Comparison of ENCODE assay signal across 16 cellular contexts in the genomic region with DNA sequence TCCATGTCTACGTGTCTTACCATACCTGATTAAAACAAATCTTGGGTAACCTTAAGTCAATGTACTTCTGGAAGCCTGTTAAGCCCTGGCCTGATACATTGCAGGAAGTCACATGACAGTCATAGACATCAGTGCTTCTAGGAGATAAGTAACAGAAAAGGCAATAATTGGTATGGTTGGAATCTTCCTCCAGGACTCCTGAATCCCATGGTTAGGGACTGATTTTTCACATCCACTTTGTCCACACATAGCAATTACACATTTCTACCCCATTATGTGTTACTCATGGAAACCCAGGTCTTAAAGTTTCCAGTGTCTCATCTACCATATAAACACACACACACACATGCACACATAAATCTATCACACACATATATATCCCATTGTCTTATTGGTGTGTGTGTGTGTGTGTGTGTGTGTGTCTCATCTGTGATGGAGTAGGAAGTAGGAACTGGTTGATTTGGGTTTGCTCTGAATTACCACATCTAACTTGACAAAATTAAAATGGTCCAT.
DNase-seq lines count a peak whose midpoint lies in the region; ATAC-seq and TF ChIP-seq lines count a peak whose summit lies in the region.
"Had no signal": no experiment of that assay in that cellular context is flagged by ENCODE, and none has a peak within 500 bp of the region (broad histone marks: within the 10 kb centered on the region; RNA-seq: fewer than 3 reads in every experiment).

No MANE protein-coding gene starts in this region.

- no peaks in the 10 kb centered on the region for H3K27me3 ChIP-seq in heart right ventricle
- H3K27me3 ChIP-seq: brain microvascular endothelial cell, colonic mucosa, testis had no signal

- DNase-seq in activated T-cell treated with anti-CD3 and anti-CD28 coated beads, Interleukin-2, amount 50 U/mL, for 72 hours, result no peak
- DNase-seq in activated T-cell treated with anti-CD3 and anti-CD28 coated beads for 4 hours, result no peak
- no peak for DNase-seq in stimulated activated naive CD8-positive, alpha-beta T cell treated with anti-CD3 and anti-CD28 coated beads, Interleukin-15, Interleukin-2, amounts not matched to agents 100 U/mL and 50 U/mL, for 24 hours
- no peak for DNase-seq in heart right ventricle
- DNase-seq in left lobe of liver (ENCODE audit: low spot score), result no peak
- DNase-seq: brain microvascular endothelial cell, colonic mucosa, KG1, left ventricle myocardium superior, NCI-H187 treated with DMSO at 0.1 percent for 48 hours, NCI-H345, testis had no signal

- no peak for TF ChIP-seq CTCF in heart right ventricle (IDR thresholded peaks at IDR 0.05)

- no peak overlapping the region for H3K4me3 ChIP-seq in heart right ventricle
- H3K4me3 ChIP-seq: colonic mucosa, testis had no signal

- no peaks in the 10 kb centered on the region for H3K27me3 Mint-ChIP-seq in activated T-cell treated with anti-CD3 and anti-CD28 coated beads, Interleukin-2, amount 50 U/mL, for 72 hours (ENCODE audit: low read depth)
- peaks cover 11% of the 10 kb centered on the region for H3K27me3 Mint-ChIP-seq in T-helper 1 cell treated with Interleukin-12 subunit alpha and Interleukin-12 subunit beta and Interleukin-4 antibody, amounts not matched to agents 30 μg/mL and 1 μg/mL, for 36 hours (ENCODE audit: low read depth)
- H3K27me3 Mint-ChIP-seq in activated naive CD8-positive, alpha-beta T cell, result no peaks in the 10 kb centered on the region

- peak overlapping the region; percentile 74 for H3K4me3 Mint-ChIP-seq in activated T-cell treated with anti-CD3 and anti-CD28 coated beads, Interleukin-2, amount 50 U/mL, for 72 hours
- peak overlapping the region; percentile 78 for H3K4me3 Mint-ChIP-seq in T-helper 1 cell treated with Interleukin-12 subunit alpha and Interleukin-12 subunit beta and Interleukin-4 antibody, amounts not matched to agents 30 μg/mL and 1 μg/mL, for 36 hours
- H3K4me3 Mint-ChIP-seq in activated naive CD8-positive, alpha-beta T cell, result peak overlapping the region; percentile 58
- H3K4me3 Mint-ChIP-seq: CD14-positive monocyte had no signal

- peaks cover 40% of the 10 kb centered on the region for H3K4me1 Mint-ChIP-seq in activated T-cell treated with anti-CD3 and anti-CD28 coated beads, Interleukin-2, amount 50 U/mL, for 72 hours (ENCODE audit: low read depth)
- peaks cover 52% of the 10 kb centered on the region for H3K4me1 Mint-ChIP-seq in T-helper 1 cell treated with Interleukin-12 subunit alpha and Interleukin-12 subunit beta and Interleukin-4 antibody, amounts not matched to agents 30 μg/mL and 1 μg/mL, for 36 hours (ENCODE audit: low read depth)
- peaks cover 48% of the 10 kb centered on the region for H3K4me1 Mint-ChIP-seq in activated naive CD8-positive, alpha-beta T cell (ENCODE audit: low read depth)

- H3K4me1 ChIP-seq in heart right ventricle, result no peaks in the 10 kb centered on the region
- H3K4me1 ChIP-seq: colonic mucosa, testis had no signal

- ATAC-seq in activated T-cell treated with anti-CD3 and anti-CD28 coated beads, Interleukin-2, amount 50 U/mL, for 72 hours (replicated peaks in 1 of 2), result peak; percentile 50 to 53
- peak; percentile 26 for ATAC-seq in stimulated activated naive CD8-positive, alpha-beta T cell treated with anti-CD3 and anti-CD28 coated beads, Interleukin-15, Interleukin-2, amounts not matched to agents 100 U/mL and 50 U/mL, for 24 hours
- ATAC-seq in HG03025 (IDR thresholded peaks at IDR 0.05; ENCODE audit: low FRiP score, unreplicated experiment) (no peak), heart right ventricle (no peak), left lobe of liver (no peak)
- ATAC-seq: left ventricle myocardium superior had no signal

- H3K9me3 Mint-ChIP-seq in activated T-cell treated with anti-CD3 and anti-CD28 coated beads, Interleukin-2, amount 50 U/mL, for 72 hours, result peaks cover 8 to 13% of the 10 kb centered on the region in 2 donors
- H3K9me3 Mint-ChIP-seq in T-helper 1 cell treated with Interleukin-12 subunit alpha and Interleukin-12 subunit beta and Interleukin-4 antibody, amounts not matched to agents 30 μg/mL and 1 μg/mL, for 36 hours, result peaks cover 32% of the 10 kb centered on the region
- H3K9me3 Mint-ChIP-seq in activated naive CD8-positive, alpha-beta T cell (ENCODE audit: low read depth), result peaks cover 2% of the 10 kb centered on the region

- peaks cover 9 to 16% of the 10 kb centered on the region in 2 donors for H3K36me3 Mint-ChIP-seq in activated T-cell treated with anti-CD3 and anti-CD28 coated beads, Interleukin-2, amount 50 U/mL, for 72 hours (ENCODE audit: insufficient read depth in 2 of 2)
- H3K36me3 Mint-ChIP-seq in T-helper 1 cell treated with Interleukin-12 subunit alpha and Interleukin-12 subunit beta and Interleukin-4 antibody, amounts not matched to agents 30 μg/mL and 1 μg/mL, for 36 hours (ENCODE audit: low read depth), result peaks cover 25% of the 10 kb centered on the region
- H3K36me3 Mint-ChIP-seq in activated naive CD8-positive, alpha-beta T cell, result peaks cover 11% of the 10 kb centered on the region
- H3K36me3 Mint-ChIP-seq: CD14-positive monocyte had no signal

- no peaks in the 10 kb centered on the region for H3K9me3 ChIP-seq in heart right ventricle
- H3K9me3 ChIP-seq: colonic mucosa, testis had no signal

- H3K27ac Mint-ChIP-seq in activated T-cell treated with anti-CD3 and anti-CD28 coated beads, Interleukin-2, amount 50 U/mL, for 72 hours, result peak overlapping the region; percentile 89
- peak overlapping the region; percentile 89 for H3K27ac Mint-ChIP-seq in T-helper 1 cell treated with Interleukin-12 subunit alpha and Interleukin-12 subunit beta and Interleukin-4 antibody, amounts not matched to agents 30 μg/mL and 1 μg/mL, for 36 hours
- H3K27ac Mint-ChIP-seq in activated naive CD8-positive, alpha-beta T cell, result peak overlapping the region; percentile 91
- H3K27ac Mint-ChIP-seq: CD14-positive monocyte had no signal

- H3K36me3 ChIP-seq in heart right ventricle, result no peaks in the 10 kb centered on the region
- H3K36me3 ChIP-seq: brain microvascular endothelial cell, colonic mucosa had no signal

- WGBS in heart right ventricle, 2 donors, result 60 to 63% methylated on average over 1 of the region's 1 CpG

- intact Hi-C loops in heart right ventricle (cut with DNase I), result no loop called here

- no peak overlapping the region for H3K27ac ChIP-seq in heart right ventricle
- H3K27ac ChIP-seq: brain microvascular endothelial cell, colonic mucosa, testis had no signal

Comparison
In these comparisons a context has a peak if more than half of its experiments do, and no peak if none do; other contexts are left out.
1. ATAC-seq: peak in activated T-cell treated with anti-CD3 and anti-CD28 coated beads, Interleukin-2, amount 50 U/mL, for 72 hours (2 of 2) and stimulated activated naive CD8-positive, alpha-beta T cell treated with anti-CD3 and anti-CD28 coated beads, Interleukin-15, Interleukin-2, amounts not matched to agents 100 U/mL and 50 U/mL, for 24 hours (single experiment); none in HG03025 (single experiment), heart right ventricle (0 of 8) and left lobe of liver (single experiment).
2. Peak in every context shown above with its lines, with median percentiles within 50 percentile points of each other: H3K27ac Mint-ChIP-seq and H3K4me3 Mint-ChIP-seq.